ENCODE assay signal across 13 cellular contexts in the genomic region with DNA sequence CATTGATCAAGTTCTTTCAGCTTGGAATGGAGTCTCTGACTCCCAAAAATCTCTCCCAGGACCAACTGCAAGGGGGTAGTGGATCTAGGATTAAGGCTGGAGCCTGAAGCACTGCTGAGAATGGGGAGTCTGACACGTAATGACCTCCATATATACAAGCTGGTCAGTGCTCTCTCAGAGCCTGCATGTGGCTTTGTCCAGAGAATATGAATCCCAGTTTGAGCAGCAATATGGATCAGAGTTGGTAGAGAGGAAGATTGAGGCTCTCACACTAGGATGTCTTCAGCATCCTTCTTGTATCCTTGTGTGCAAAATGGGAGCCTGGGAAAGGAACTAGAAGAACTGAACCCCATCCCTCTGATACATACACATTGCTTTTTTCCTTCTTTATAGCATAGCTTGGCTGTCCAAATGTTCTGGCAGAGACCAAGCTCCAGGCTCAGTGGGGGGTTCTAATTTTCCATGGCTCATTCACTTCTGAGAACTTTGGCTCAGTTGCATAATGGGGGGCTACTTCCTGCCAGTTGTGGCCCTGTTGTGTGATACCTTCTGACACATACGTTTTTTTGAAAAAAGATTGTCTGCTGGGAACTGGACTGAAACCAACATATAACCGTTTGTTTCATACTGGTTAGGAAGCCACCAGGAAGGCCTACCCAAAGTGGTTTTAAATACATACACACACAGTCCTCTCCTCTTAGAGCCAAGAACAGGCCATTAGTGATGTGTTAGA.
DNase-seq lines count a peak whose midpoint lies in the region; ATAC-seq and TF ChIP-seq lines count a peak whose summit lies in the region.
"Had no signal": no experiment of that assay in that cellular context is flagged by ENCODE, and none has a peak within 500 bp of the region (broad histone marks: within the 10 kb centered on the region; RNA-seq: fewer than 3 reads in every experiment).

No MANE protein-coding gene starts in this region.

- peaks cover 16% of the 10 kb centered on the region for H3K36me3 Mint-ChIP-seq in activated naive CD8-positive, alpha-beta T cell treated with anti-CD3 and anti-CD28 coated beads, Interleukin-2, amount 50 U/mL, for 24 hours (ENCODE audit: low read depth)
- no peaks in the 10 kb centered on the region for H3K36me3 Mint-ChIP-seq in WTC11

- intact Hi-C loops in right lobe of liver (cut with DNase I) = no loop called here

- peaks cover 7% of the 10 kb centered on the region for H3K9me3 Mint-ChIP-seq in activated naive CD8-positive, alpha-beta T cell treated with anti-CD3 and anti-CD28 coated beads, Interleukin-2, amount 50 U/mL, for 24 hours
- no peaks in the 10 kb centered on the region; the same call in 1 of the 2 replicates for H3K9me3 Mint-ChIP-seq in WTC11
- H3K9me3 Mint-ChIP-seq: central memory CD8-positive, alpha-beta T cell had no signal

- WGBS in right lobe of liver (ENCODE audit: insufficient coverage, low coverage, low lambda C conversion rate, missing lambda C conversion rate) = 75% methylated on average over 3 of the region's 3 CpGs

- H3K79me2 ChIP-seq in ACC112 (ENCODE audit: control insufficient read depth, insufficient read depth, low read length, unreplicated experiment) = no peaks in the 10 kb centered on the region

- H3K27me3 Mint-ChIP-seq in activated naive CD8-positive, alpha-beta T cell treated with anti-CD3 and anti-CD28 coated beads, Interleukin-2, amount 50 U/mL, for 24 hours = no peaks in the 10 kb centered on the region
- no peaks in the 10 kb centered on the region for H3K27me3 Mint-ChIP-seq in WTC11 (ENCODE audit: low read depth)
- H3K27me3 Mint-ChIP-seq: central memory CD8-positive, alpha-beta T cell had no signal

- H3K27ac ChIP-seq in ACC112 (ENCODE audit: low read depth, low read length) (peak overlapping the region; percentile 39; the same call in 1 of the 2 replicates), right lobe of liver (peak overlapping the region; percentile 48 to 74 (median 62))
- H3K27ac ChIP-seq: C4-2B had no signal

- no peaks in the 10 kb centered on the region for H3K36me3 ChIP-seq in ACC112 (ENCODE audit: insufficient read depth, low read length)
- H3K36me3 ChIP-seq in right lobe of liver = no peaks in the 10 kb centered on the region

- no peak for TF ChIP-seq CTCF in right lobe of liver (IDR thresholded peaks at IDR 0.05)
- no peak for TF ChIP-seq CTCF in WTC11 (IDR thresholded peaks at IDR 0.05)

- peaks cover 79% of the 10 kb centered on the region for H3K4me1 Mint-ChIP-seq in activated naive CD8-positive, alpha-beta T cell treated with anti-CD3 and anti-CD28 coated beads, Interleukin-2, amount 50 U/mL, for 24 hours
- no peaks in the 10 kb centered on the region for H3K4me1 Mint-ChIP-seq in WTC11

- no peak for TF ChIP-seq POLR2A in right lobe of liver (IDR thresholded peaks at IDR 0.05)

- H3K27ac Mint-ChIP-seq in activated naive CD8-positive, alpha-beta T cell treated with anti-CD3 and anti-CD28 coated beads, Interleukin-2, amount 50 U/mL, for 24 hours = peak overlapping the region; percentile 82
- H3K27ac Mint-ChIP-seq in WTC11 = no peak overlapping the region

- DNase-seq in HT1080 (ENCODE audit: low read depth) (peak; percentile 55), right lobe of liver (no peak), OCI-M1 (lab: John Stamatoyannopoulos, UW) (no peak), WTC11 (ENCODE audit: low spot score) (no peak)
- DNase-seq in activated naive CD8-positive, alpha-beta T cell treated with anti-CD3 and anti-CD28 coated beads, Interleukin-2, amount 50 U/mL, for 24 hours = no peak
- DNase-seq: NCI-H1048; NCI-H82; stimulated activated CD4-positive, alpha-beta T cell treated with anti-CD3 and anti-CD28 coated beads, Interleukin-2, amount 100 ng/mL, for 48 hours had no signal

- CTCF ChIA-PET in WTC11 (lab: Charles Lee) = no interaction called here

- no peak overlapping the region for H2AFZ ChIP-seq in ACC112 (ENCODE audit: low read length, unreplicated experiment)

- no peak overlapping the region for H3K4me3 ChIP-seq in ACC112 (ENCODE audit: low read depth, low read length)
- H3K4me3 ChIP-seq in right lobe of liver = no peak overlapping the region

- H3K4me1 ChIP-seq in ACC112 (ENCODE audit: control insufficient read depth, insufficient read depth, low read length, unreplicated experiment) (peaks cover 40% of the 10 kb centered on the region), right lobe of liver (peaks cover 0 to 16% (median 0%) of the 10 kb centered on the region in 4 donors)

- POLR2A ChIA-PET in WTC11 (lab: Charles Lee) = no interaction called here

- no peaks in the 10 kb centered on the region for H3K27me3 ChIP-seq in ACC112 (ENCODE audit: insufficient read depth, low read length)
- H3K27me3 ChIP-seq in right lobe of liver = no peaks in the 10 kb centered on the region

- ATAC-seq in activated naive CD8-positive, alpha-beta T cell treated with anti-CD3 and anti-CD28 coated beads, Interleukin-2, amount 50 U/mL, for 24 hours = peak; percentile 53
- ATAC-seq in right lobe of liver = no peak
- no peak for ATAC-seq in HG03097 (IDR thresholded peaks at IDR 0.05; ENCODE audit: low FRiP score, unreplicated experiment)
- no peak for ATAC-seq in HG02970 (IDR thresholded peaks at IDR 0.05; ENCODE audit: low FRiP score, unreplicated experiment)
- no peak for ATAC-seq in WTC11

- H3K9me3 ChIP-seq in right lobe of liver = no peaks in the 10 kb centered on the region

- H3K4me3 Mint-ChIP-seq in activated naive CD8-positive, alpha-beta T cell treated with anti-CD3 and anti-CD28 coated beads, Interleukin-2, amount 50 U/mL, for 24 hours = no peak overlapping the region
- H3K4me3 Mint-ChIP-seq in WTC11 = no peak overlapping the region
- H3K4me3 Mint-ChIP-seq: central memory CD8-positive, alpha-beta T cell had no signal

TF ChIP-seq in WTC11, 78 proteins besides CTCF, POLR2A, EP300 and RAD21:
- no peak for TF ChIP-seq GRHL2 (CRISPR knock-in tag; IDR thresholded peaks at IDR 0.05; ENCODE audit: insufficient replicate concordance, severe bottlenecking)
- TF ChIP-seq FOXK1 (CRISPR knock-in tag; IDR thresholded peaks at IDR 0.05) = no peak
- TF ChIP-seq, protein P1, sequence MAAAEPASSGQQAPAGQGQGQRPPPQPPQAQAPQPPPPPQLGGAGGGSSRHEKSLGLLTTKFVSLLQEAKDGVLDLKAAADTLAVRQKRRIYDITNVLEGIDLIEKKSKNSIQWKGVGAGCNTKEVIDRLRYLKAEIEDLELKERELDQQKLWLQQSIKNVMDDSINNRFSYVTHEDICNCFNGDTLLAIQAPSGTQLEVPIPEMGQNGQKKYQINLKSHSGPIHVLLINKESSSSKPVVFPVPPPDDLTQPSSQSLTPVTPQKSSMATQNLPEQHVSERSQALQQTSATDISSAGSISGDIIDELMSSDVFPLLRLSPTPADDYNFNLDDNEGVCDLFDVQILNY (CRISPR knock-in tag; IDR thresholded peaks at IDR 0.05) = no peak
- TF ChIP-seq, protein P2, sequence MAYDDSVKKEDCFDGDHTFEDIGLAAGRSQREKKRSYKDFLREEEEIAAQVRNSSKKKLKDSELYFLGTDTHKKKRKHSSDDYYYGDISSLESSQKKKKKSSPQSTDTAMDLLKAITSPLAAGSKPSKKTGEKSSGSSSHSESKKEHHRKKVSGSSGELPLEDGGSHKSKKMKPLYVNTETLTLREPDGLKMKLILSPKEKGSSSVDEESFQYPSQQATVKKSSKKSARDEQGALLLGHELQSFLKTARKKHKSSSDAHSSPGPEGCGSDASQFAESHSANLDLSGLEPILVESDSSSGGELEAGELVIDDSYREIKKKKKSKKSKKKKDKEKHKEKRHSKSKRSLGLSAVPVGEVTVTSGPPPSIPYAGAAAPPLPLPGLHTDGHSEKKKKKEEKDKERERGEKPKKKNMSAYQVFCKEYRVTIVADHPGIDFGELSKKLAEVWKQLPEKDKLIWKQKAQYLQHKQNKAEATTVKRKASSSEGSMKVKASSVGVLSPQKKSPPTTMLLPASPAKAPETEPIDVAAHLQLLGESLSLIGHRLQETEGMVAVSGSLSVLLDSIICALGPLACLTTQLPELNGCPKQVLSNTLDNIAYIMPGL (CRISPR knock-in tag; IDR thresholded peaks at IDR 0.05) = no peak
- no peak for TF ChIP-seq ATF1 (CRISPR knock-in tag; IDR thresholded peaks at IDR 0.05)
- no peak for TF ChIP-seq ESRRA (CRISPR knock-in tag; IDR thresholded peaks at IDR 0.05; ENCODE audit: borderline replicate concordance)
- TF ChIP-seq, protein P3, sequence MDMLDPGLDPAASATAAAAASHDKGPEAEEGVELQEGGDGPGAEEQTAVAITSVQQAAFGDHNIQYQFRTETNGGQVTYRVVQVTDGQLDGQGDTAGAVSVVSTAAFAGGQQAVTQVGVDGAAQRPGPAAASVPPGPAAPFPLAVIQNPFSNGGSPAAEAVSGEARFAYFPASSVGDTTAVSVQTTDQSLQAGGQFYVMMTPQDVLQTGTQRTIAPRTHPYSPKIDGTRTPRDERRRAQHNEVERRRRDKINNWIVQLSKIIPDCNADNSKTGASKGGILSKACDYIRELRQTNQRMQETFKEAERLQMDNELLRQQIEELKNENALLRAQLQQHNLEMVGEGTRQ (CRISPR knock-in tag; IDR thresholded peaks at IDR 0.05) = no peak
- TF ChIP-seq CREB1 (CRISPR knock-in tag; IDR thresholded peaks at IDR 0.05) = no peak
- TF ChIP-seq, protein P4, sequence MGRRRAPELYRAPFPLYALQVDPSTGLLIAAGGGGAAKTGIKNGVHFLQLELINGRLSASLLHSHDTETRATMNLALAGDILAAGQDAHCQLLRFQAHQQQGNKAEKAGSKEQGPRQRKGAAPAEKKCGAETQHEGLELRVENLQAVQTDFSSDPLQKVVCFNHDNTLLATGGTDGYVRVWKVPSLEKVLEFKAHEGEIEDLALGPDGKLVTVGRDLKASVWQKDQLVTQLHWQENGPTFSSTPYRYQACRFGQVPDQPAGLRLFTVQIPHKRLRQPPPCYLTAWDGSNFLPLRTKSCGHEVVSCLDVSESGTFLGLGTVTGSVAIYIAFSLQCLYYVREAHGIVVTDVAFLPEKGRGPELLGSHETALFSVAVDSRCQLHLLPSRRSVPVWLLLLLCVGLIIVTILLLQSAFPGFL (CRISPR knock-in tag; IDR thresholded peaks at IDR 0.05; ENCODE audit: borderline replicate concordance) = no peak
- TF ChIP-seq EMX1 (CRISPR knock-in tag; IDR thresholded peaks at IDR 0.05) = no peak
